ENCODE assay signal across 26 cellular contexts in genomic region chr15:25685216-25685569, GRCh38.
A peak's percentile ranks its signal among the peaks of the same experiment; 100 is the strongest.
DNase-seq lines count a peak whose midpoint lies in the region; ATAC-seq and TF ChIP-seq lines count a peak whose summit lies in the region.
"Had no signal": no experiment of that assay in that cellular context is flagged by ENCODE, and none has a peak within 500 bp of the region (broad histone marks: within the 10 kb centered on the region; RNA-seq: fewer than 3 reads in every experiment).

No MANE protein-coding gene starts in this region.

- DNase-seq in breast epithelium (ENCODE audit: low spot score in 2 of 2) (no peak), MCF 10A (ENCODE audit: unreplicated experiment) (no peak), left kidney (ENCODE audit: low read depth, low spot score) (peak; percentile 50), aorta (peak in 1 of 2 donors; percentile 11), germinal center (ENCODE audit: low spot score) (no peak)
- DNase-seq: activated effector memory CD4-positive, alpha-beta T cell treated with Interleukin-2 at 50 U/mL for 16 hours; activated naive CD8-positive, alpha-beta T cell treated with anti-CD3 and anti-CD28 coated beads for 36 hours; BE2C; effector memory CD8-positive, alpha-beta T cell; NCI-H1417; NCI-H2107; NCI-H510A; NK-92 treated with Interleukin-12 subunit alpha and Interleukin-12 subunit beta, amount 100 ng/mL, for 24 hours; SIG-M5; stimulated activated CD4-positive, alpha-beta T cell treated with anti-CD3 and anti-CD28 coated beads, Interleukin-4, amount 100 ng/mL, for 1 hour; transverse colon had no signal

- WGBS in aorta, 2 donors, result 83 to 84% methylated on average over 4 of the region's 4 CpGs

- H3K4me1 ChIP-seq in breast epithelium (no peaks in the 10 kb centered on the region), rectal smooth muscle tissue (ENCODE audit: control insufficient read depth, insufficient read depth, low read length) (peaks cover 16% of the 10 kb centered on the region), aorta (ENCODE audit: control insufficient read depth in 1 of 2, insufficient read depth in 2 of 2, low read length in 2 of 2) (no peaks in the 10 kb centered on the region)
- H3K4me1 ChIP-seq: BE2C, body of pancreas had no signal

- H3K27ac Mint-ChIP-seq in MCF 10A (ENCODE audit: low read depth, unreplicated experiment), result no peak overlapping the region
- H3K27ac Mint-ChIP-seq: activated CD4-positive, alpha-beta memory T cell treated with anti-CD3 and anti-CD28 coated beads for 36 hours; activated naive CD8-positive, alpha-beta T cell treated with anti-CD3 and anti-CD28 coated beads for 36 hours; effector memory CD8-positive, alpha-beta T cell; stimulated activated memory B cell treated with anti-CD40 and anti-IgM and Interleukin-4, amounts not matched to agents 10 μg/mL and 1 μg/mL and 100 μg/mL, for 72 hours had no signal

- H3K4me3 Mint-ChIP-seq in MCF 10A (ENCODE audit: unreplicated experiment), result no peak overlapping the region
- H3K4me3 Mint-ChIP-seq: activated CD4-positive, alpha-beta memory T cell treated with anti-CD3 and anti-CD28 coated beads for 36 hours; activated naive CD8-positive, alpha-beta T cell treated with anti-CD3 and anti-CD28 coated beads for 36 hours; effector memory CD8-positive, alpha-beta T cell; stimulated activated memory B cell treated with anti-CD40 and anti-IgM and Interleukin-4, amounts not matched to agents 10 μg/mL and 1 μg/mL and 100 μg/mL, for 72 hours had no signal

- H3K4me3 ChIP-seq in breast epithelium (no peak overlapping the region), rectal smooth muscle tissue (ENCODE audit: low read length) (no peak overlapping the region), aorta (ENCODE audit: low read length in 2 of 2) (no peak overlapping the region)
- H3K4me3 ChIP-seq: body of pancreas, gastrocnemius medialis, K562, MG63, transverse colon had no signal

- H3K9ac ChIP-seq in rectal smooth muscle tissue (ENCODE audit: low read length), result no peak overlapping the region

- no peaks in the 10 kb centered on the region for H3K4me1 Mint-ChIP-seq in MCF 10A (ENCODE audit: insufficient read depth, unreplicated experiment)
- H3K4me1 Mint-ChIP-seq: activated naive CD8-positive, alpha-beta T cell treated with anti-CD3 and anti-CD28 coated beads for 36 hours; stimulated activated memory B cell treated with anti-CD40 and anti-IgM and Interleukin-4, amounts not matched to agents 10 μg/mL and 1 μg/mL and 100 μg/mL, for 72 hours had no signal

- H3K27me3 ChIP-seq in breast epithelium, result no peaks in the 10 kb centered on the region
- no peaks in the 10 kb centered on the region for H3K27me3 ChIP-seq in rectal smooth muscle tissue (ENCODE audit: control insufficient read depth, insufficient read depth, low read length)
- no peaks in the 10 kb centered on the region for H3K27me3 ChIP-seq in aorta (ENCODE audit: control insufficient read depth in 1 of 2, insufficient read depth in 2 of 2, low read length in 1 of 2)
- H3K27me3 ChIP-seq: BE2C, body of pancreas, gastrocnemius medialis, MG63, neutrophil, transverse colon had no signal

- no peaks in the 10 kb centered on the region for H3K9me3 ChIP-seq in breast epithelium
- no peaks in the 10 kb centered on the region for H3K9me3 ChIP-seq in aorta (ENCODE audit: control insufficient read depth, low read length)
- H3K9me3 ChIP-seq: BE2C, body of pancreas, gastrocnemius medialis, MG63, neutrophil, transverse colon had no signal

- no peaks in the 10 kb centered on the region for H3K36me3 Mint-ChIP-seq in MCF 10A (ENCODE audit: insufficient read depth, unreplicated experiment)
- H3K36me3 Mint-ChIP-seq: stimulated activated memory B cell treated with anti-CD40 and anti-IgM and Interleukin-4, amounts not matched to agents 10 μg/mL and 1 μg/mL and 100 μg/mL, for 72 hours had no signal

- intact Hi-C loops in breast epithelium (cut with DNase I; ENCODE audit: low total_unique reads), result no loop called here
- intact Hi-C loops in MCF 10A (cut with micrococcal nuclease), result no loop called here
- intact Hi-C loops in aorta (cut with DNase I), result no loop called here

- no peak for TF ChIP-seq POLR2A in breast epithelium (IDR thresholded peaks at IDR 0.05)

- H3K27me3 Mint-ChIP-seq in MCF 10A (ENCODE audit: insufficient read depth, unreplicated experiment), result no peaks in the 10 kb centered on the region
- H3K27me3 Mint-ChIP-seq: activated CD4-positive, alpha-beta memory T cell treated with anti-CD3 and anti-CD28 coated beads for 36 hours; activated naive CD8-positive, alpha-beta T cell treated with anti-CD3 and anti-CD28 coated beads for 36 hours; effector memory CD8-positive, alpha-beta T cell; stimulated activated memory B cell treated with anti-CD40 and anti-IgM and Interleukin-4, amounts not matched to agents 10 μg/mL and 1 μg/mL and 100 μg/mL, for 72 hours had no signal

- no peak for ATAC-seq in aorta (ENCODE audit: low FRiP score)
- no peak for ATAC-seq in GM18861 (IDR thresholded peaks at IDR 0.05; ENCODE audit: unreplicated experiment)
- ATAC-seq in HG03520 (IDR thresholded peaks at IDR 0.05; ENCODE audit: unreplicated experiment), result no peak
- ATAC-seq: effector memory CD8-positive, alpha-beta T cell; K562; stimulated activated memory B cell treated with anti-CD40 and anti-IgM and Interleukin-4, amounts not matched to agents 10 μg/mL and 1 μg/mL and 100 μg/mL, for 72 hours had no signal

- peaks cover 21% of the 10 kb centered on the region for H3K9me3 Mint-ChIP-seq in MCF 10A (ENCODE audit: unreplicated experiment)
- H3K9me3 Mint-ChIP-seq: activated CD4-positive, alpha-beta memory T cell treated with anti-CD3 and anti-CD28 coated beads for 36 hours; activated naive CD8-positive, alpha-beta T cell treated with anti-CD3 and anti-CD28 coated beads for 36 hours had no signal

- POLR2A ChIA-PET in MCF 10A (lab: Yijun Ruan, JAX), result no interaction called here

- no peaks in the 10 kb centered on the region for H3K36me3 ChIP-seq in breast epithelium
- peaks cover 3% of the 10 kb centered on the region for H3K36me3 ChIP-seq in rectal smooth muscle tissue (ENCODE audit: control insufficient read depth, insufficient read depth, low read length)
- peaks cover 5 to 6% of the 10 kb centered on the region in 2 donors for H3K36me3 ChIP-seq in aorta (ENCODE audit: control insufficient read depth in 1 of 2, insufficient read depth in 2 of 2, low read length in 1 of 2)
- H3K36me3 ChIP-seq: BE2C, gastrocnemius medialis, MG63, neutrophil, transverse colon had no signal

- CTCF ChIA-PET in MCF 10A (lab: Yijun Ruan, JAX), result no interaction called here

- BruUV-seq in MCF 10A (replicated peaks; lab: Mats Ljungman, UMichigan), result no TSS peak

- TF ChIP-seq CTCF in breast epithelium (IDR thresholded peaks at IDR 0.05) (no peak), MCF 10A (IDR thresholded peaks at IDR 0.05; ENCODE audit: unreplicated experiment) (no peak)

- H3K27ac ChIP-seq in breast epithelium, result peak overlapping the region; percentile 39 to 45
- H3K27ac ChIP-seq in rectal smooth muscle tissue (ENCODE audit: low read depth, low read length), result peak overlapping the region; percentile 41
- H3K27ac ChIP-seq in aorta (ENCODE audit: low read depth in 1 of 2, low read length in 2 of 2), result peak overlapping the region; percentile 55 to 70
- H3K27ac ChIP-seq: body of pancreas, neutrophil had no signal
